In the genomic region with DNA sequence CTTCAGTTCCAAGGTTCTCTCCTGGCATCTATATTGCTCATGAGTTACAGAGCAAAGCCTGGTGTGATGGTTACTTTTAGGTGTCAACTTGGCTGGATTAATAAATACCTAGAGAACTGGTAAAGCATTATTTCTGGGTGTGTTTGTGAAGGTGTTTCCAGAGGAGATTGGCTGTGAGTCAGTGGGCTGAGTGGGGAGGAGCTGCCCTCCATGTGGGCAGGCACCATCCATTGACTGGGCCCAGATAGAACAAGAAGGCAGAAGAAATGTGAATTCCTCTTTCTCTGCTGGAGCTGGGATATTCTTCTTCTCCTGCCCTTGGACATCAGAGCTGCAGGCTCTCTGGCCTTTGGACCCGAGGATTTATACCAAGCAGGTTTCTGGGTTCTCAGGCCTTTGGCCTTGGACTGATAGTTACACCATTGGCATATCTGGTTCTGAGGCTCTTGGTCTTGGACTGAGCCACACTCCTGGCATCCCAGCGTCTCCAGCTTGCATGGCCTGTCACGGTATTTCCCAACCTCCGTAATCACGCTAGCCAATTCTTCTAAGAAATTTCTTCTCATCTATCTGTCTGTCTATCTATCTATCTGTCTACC, we compare ENCODE assay signal across 1 cellular context.
TF ChIP-seq lines count a peak whose summit lies in the region.

No MANE protein-coding gene starts in this region.

TF ChIP-seq in GM23338, 12 proteins besides CTCF, POLR2A, EP300 and RAD21 (continued from another document):
- TF ChIP-seq, protein P1, sequence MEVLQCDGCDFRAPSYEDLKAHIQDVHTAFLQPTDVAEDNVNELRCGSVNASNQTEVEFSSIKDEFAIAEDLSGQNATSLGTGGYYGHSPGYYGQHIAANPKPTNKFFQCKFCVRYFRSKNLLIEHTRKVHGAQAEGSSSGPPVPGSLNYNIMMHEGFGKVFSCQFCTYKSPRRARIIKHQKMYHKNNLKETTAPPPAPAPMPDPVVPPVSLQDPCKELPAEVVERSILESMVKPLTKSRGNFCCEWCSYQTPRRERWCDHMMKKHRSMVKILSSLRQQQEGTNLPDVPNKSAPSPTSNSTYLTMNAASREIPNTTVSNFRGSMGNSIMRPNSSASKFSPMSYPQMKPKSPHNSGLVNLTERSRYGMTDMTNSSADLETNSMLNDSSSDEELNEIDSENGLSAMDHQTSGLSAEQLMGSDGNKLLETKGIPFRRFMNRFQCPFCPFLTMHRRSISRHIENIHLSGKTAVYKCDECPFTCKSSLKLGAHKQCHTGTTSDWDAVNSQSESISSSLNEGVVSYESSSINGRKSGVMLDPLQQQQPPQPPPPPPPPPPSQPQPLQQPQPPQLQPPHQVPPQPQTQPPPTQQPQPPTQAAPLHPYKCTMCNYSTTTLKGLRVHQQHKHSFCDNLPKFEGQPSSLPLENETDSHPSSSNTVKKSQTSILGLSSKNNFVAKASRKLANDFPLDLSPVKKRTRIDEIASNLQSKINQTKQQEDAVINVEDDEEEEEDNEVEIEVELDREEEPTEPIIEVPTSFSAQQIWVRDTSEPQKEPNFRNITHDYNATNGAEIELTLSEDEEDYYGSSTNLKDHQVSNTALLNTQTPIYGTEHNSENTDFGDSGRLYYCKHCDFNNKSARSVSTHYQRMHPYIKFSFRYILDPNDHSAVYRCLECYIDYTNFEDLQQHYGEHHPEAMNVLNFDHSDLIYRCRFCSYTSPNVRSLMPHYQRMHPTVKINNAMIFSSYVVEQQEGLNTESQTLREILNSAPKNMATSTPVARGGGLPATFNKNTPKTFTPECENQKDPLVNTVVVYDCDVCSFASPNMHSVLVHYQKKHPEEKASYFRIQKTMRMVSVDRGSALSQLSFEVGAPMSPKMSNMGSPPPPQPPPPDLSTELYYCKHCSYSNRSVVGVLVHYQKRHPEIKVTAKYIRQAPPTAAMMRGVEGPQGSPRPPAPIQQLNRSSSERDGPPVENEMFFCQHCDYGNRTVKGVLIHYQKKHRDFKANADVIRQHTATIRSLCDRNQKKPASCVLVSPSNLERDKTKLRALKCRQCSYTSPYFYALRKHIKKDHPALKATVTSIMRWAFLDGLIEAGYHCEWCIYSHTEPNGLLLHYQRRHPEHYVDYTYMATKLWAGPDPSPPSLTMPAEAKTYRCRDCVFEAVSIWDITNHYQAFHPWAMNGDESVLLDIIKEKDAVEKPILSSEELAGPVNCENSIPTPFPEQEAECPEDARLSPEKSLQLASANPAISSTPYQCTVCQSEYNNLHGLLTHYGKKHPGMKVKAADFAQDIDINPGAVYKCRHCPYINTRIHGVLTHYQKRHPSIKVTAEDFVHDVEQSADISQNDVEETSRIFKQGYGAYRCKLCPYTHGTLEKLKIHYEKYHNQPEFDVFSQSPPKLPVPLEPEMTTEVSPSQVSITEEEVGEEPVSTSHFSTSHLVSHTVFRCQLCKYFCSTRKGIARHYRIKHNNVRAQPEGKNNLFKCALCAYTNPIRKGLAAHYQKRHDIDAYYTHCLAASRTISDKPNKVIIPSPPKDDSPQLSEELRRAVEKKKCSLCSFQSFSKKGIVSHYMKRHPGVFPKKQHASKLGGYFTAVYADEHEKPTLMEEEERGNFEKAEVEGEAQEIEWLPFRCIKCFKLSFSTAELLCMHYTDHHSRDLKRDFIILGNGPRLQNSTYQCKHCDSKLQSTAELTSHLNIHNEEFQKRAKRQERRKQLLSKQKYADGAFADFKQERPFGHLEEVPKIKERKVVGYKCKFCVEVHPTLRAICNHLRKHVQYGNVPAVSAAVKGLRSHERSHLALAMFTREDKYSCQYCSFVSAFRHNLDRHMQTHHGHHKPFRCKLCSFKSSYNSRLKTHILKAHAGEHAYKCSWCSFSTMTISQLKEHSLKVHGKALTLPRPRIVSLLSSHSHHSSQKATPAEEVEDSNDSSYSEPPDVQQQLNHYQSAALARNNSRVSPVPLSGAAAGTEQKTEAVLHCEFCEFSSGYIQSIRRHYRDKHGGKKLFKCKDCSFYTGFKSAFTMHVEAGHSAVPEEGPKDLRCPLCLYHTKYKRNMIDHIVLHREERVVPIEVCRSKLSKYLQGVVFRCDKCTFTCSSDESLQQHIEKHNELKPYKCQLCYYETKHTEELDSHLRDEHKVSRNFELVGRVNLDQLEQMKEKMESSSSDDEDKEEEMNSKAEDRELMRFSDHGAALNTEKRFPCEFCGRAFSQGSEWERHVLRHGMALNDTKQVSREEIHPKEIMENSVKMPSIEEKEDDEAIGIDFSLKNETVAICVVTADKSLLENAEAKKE (CRISPR knock-in tag; IDR thresholded peaks at IDR 0.05): no peak
- TF ChIP-seq, protein P2, sequence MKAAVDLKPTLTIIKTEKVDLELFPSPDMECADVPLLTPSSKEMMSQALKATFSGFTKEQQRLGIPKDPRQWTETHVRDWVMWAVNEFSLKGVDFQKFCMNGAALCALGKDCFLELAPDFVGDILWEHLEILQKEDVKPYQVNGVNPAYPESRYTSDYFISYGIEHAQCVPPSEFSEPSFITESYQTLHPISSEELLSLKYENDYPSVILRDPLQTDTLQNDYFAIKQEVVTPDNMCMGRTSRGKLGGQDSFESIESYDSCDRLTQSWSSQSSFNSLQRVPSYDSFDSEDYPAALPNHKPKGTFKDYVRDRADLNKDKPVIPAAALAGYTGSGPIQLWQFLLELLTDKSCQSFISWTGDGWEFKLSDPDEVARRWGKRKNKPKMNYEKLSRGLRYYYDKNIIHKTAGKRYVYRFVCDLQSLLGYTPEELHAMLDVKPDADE (IDR thresholded peaks at IDR 0.05): no peak
- TF ChIP-seq ZNF114 (CRISPR knock-in tag; IDR thresholded peaks at IDR 0.05) (no peak), POLR2AphosphoS5 (IDR thresholded peaks at IDR 0.05; ENCODE audit: low read depth) (no peak), EZH2 (IDR thresholded peaks at IDR 0.05; ENCODE audit: low read depth, unreplicated experiment) (no peak), CREB1 (CRISPR knock-in tag; IDR thresholded peaks at IDR 0.05; ENCODE audit: low read depth) (no peak)
TF ChIP-seq in GM23338: peak in this region for 0.
